11 cellular contexts compared by ENCODE assay signal in the genomic region with DNA sequence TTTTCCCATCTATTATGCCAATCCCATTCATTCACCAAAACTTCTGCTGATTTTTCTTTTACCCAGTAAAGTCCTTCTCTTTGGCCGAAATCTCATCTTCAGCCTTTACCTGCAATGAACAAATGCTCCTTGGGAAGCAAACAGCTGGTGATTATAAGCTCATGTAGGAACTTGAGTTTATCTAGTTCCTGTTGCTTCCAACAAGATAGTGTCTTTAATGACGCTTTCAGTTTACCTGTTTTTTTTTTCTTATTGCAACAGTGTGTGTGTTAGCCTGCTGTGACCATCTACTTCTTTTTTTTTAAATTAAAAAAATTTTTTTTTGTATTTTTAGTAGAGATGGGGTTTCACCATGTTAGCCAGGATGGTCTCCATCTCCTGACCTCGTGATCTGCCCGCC.
"Had no signal": no experiment of that assay in that cellular context is flagged by ENCODE, and none has a peak within 500 bp of the region (broad histone marks: within the 10 kb centered on the region; RNA-seq: fewer than 3 reads in every experiment).

No MANE protein-coding gene starts in this region.

- DNase-seq: GM23248, GOT3, H7, H9, HCEC 1CT, HFFc6 had no signal

- H3K4me1 ChIP-seq: HAP-1 had no signal

- H3K27ac Mint-ChIP-seq: GM23338, H9, HFFc6 had no signal

- H3K36me3 ChIP-seq: HAP-1 had no signal

- H3K9me3 Mint-ChIP-seq: GM23338, HFFc6 had no signal

- FAIRE-seq: H1, H54 had no signal

- ATAC-seq: GM23338, HCT116 had no signal

- H3K27ac ChIP-seq: GM23248 had no signal

- H3K4me3 ChIP-seq: GM23248, GM23338, HAP-1 had no signal

- H3K4me3 Mint-ChIP-seq: GM23338, H9, HFFc6 had no signal
